8 cellular contexts compared by ENCODE assay signal in the genomic region with DNA sequence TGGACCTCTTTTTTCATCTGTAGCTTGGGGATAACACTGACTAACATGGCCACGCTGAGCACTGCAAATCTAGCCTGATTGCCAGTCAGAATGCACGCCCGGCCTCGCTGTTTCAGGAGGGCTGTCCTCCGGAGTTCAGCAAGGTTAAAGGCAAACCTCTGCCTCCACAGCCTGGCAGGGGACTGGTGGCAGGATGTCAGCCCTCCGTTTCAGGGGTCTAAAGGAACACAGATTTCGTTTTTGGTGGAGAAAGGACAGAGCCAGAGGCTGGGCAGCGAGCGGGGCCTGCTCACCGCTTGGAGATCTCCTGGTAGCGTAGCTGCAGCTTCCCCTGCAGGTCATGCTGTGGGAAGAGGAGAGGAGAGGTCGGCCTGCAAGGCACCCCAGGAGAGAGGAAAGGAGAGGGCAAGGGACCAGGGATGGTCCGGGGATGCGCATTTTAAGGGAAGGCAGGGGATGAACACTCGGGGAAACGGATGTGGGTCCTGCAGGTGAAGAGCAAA. TPM values are rescaled to one million over a fixed set of nuclear protein-coding genes. Genes with fewer than 3 reads are reported as not detected.
DNase-seq lines count a peak whose midpoint lies in the region; ATAC-seq and TF ChIP-seq lines count a peak whose summit lies in the region.

No MANE protein-coding gene starts in this region.

- H4K20me1 ChIP-seq in OCI-LY3 (ENCODE audit: insufficient read depth, low read length): peaks cover 15% of the 10 kb centered on the region

- peaks cover 57% of the 10 kb centered on the region for H3K79me2 ChIP-seq in OCI-LY3 (ENCODE audit: low read length)

- DNase-seq in Ammon's horn (ENCODE audit: low spot score) (peak; percentile 15), coronary artery (ENCODE audit: low spot score) (no peak), mucosa of descending colon (peak in 1 of 3 donors; percentile 44), NCI-H1694 (lab: John Stamatoyannopoulos, UW) (no peak), EL (no peak), middle frontal gyrus (ENCODE audit: extremely low spot score, low spot score) (no peak)

- peak overlapping the region; percentile 95 for H3K9ac ChIP-seq in OCI-LY3 (ENCODE audit: low read length)

- H3K27me3 ChIP-seq in OCI-LY3 (ENCODE audit: low read depth, low read length): no peaks in the 10 kb centered on the region

- H3K36me3 ChIP-seq in OCI-LY3 (replicated peaks; ENCODE audit: low read depth, low read length) (peaks cover 45% of the 10 kb centered on the region), mucosa of descending colon (ENCODE audit: low read depth) (no peaks in the 10 kb centered on the region)

- peak overlapping the region; percentile 48 for H2AFZ ChIP-seq in OCI-LY3 (ENCODE audit: low read depth, low read length)

- intact Hi-C loops in mucosa of descending colon (cut with DNase I, micrococcal nuclease): no loop called here

- H3K27ac ChIP-seq in OCI-LY3 (ENCODE audit: low read length) (peak overlapping the region; percentile 59), coronary artery (peak overlapping the region; percentile 94 to 96)

- H3K9me3 ChIP-seq in OCI-LY3 (ENCODE audit: insufficient read depth, low read length): no peaks in the 10 kb centered on the region
- H3K9me3 ChIP-seq in mucosa of descending colon: no peaks in the 10 kb centered on the region

- ATAC-seq in GM21447 (IDR thresholded peaks at IDR 0.05; ENCODE audit: unreplicated experiment) (peak; percentile 17), mucosa of descending colon (peak; percentile 38)

- TF ChIP-seq CTCF in OCI-LY3 (IDR thresholded peaks at IDR 0.05; ENCODE audit: low read depth, low read length) (no peak), coronary artery (IDR thresholded peaks at IDR 0.05) (no peak), mucosa of descending colon (IDR thresholded peaks at IDR 0.05) (no peak)

- peak overlapping the region; percentile 91 for H3K4me3 ChIP-seq in OCI-LY3 (ENCODE audit: low read length)
- peak overlapping the region; percentile 90 for H3K4me3 ChIP-seq in coronary artery
- H3K4me3 ChIP-seq in mucosa of descending colon: peak overlapping the region; percentile 95

- H3K4me1 ChIP-seq in OCI-LY3 (ENCODE audit: low read length) (peaks cover 23% of the 10 kb centered on the region), mucosa of descending colon (ENCODE audit: low read depth) (peaks cover 20% of the 10 kb centered on the region)

- H3K4me2 ChIP-seq in OCI-LY3 (ENCODE audit: low read length): peak overlapping the region; percentile 98

RNA-seq across cellular contexts. Expression of a gene that starts 0.6 kb away (rescaled TPM):
- 10 to 100 TPM; 35.3 to 65.9 (median 35.5) TPM for total RNA-seq in mucosa of descending colon

RNA-seq across cellular contexts. Expression of a gene that starts 0.7 kb away (rescaled TPM):
- 1,000 to 10,000 TPM; 1,101 to 1,558 (median 1,449) TPM for total RNA-seq in mucosa of descending colon

RNA-seq across cellular contexts. Expression of a gene that starts 12.5 kb away (rescaled TPM):
- 10 to 100 TPM; 33.2 to 45.8 (median 41.7) TPM for total RNA-seq in mucosa of descending colon

RNA-seq across cellular contexts. Expression of a gene that starts 22.4 kb away (rescaled TPM):
- total RNA-seq in mucosa of descending colon: 10 to 100 TPM in 1 of 3 donors, 1 to 10 TPM in 2; 2.0 to 10.1 (median 3.3) TPM

RNA-seq across cellular contexts. Expression of a gene that starts 43.3 kb away (rescaled TPM):
- 1 to 10 TPM; 2.8 to 9.5 (median 2.9) TPM for total RNA-seq in mucosa of descending colon
